1 cellular context compared by ENCODE assay signal in genomic region chr17:75109407-75110236, GRCh38.
TF ChIP-seq lines count a peak whose summit lies in the region.

TSS of gene ARMC7 (plus strand) at chr17:75109969. CDS start at chr17:75110289, 320 bp downstream.

TF ChIP-seq in HepG2, 621 proteins besides CTCF, POLR2A, EP300 and RAD21 (continued from another document and continues in another):
- TF ChIP-seq ZNF646 (CRISPR knock-in tag; IDR thresholded peaks at IDR 0.05) (0 out of 2 replicates have a peak, but pooled peaks have one; percentile 16), BCLAF1 (IDR thresholded peaks at IDR 0.05) (no peak), ZUFSP (CRISPR knock-in tag; IDR thresholded peaks at IDR 0.05; ENCODE audit: borderline replicate concordance) (no peak), YEATS4 (CRISPR knock-in tag; IDR thresholded peaks at IDR 0.05; ENCODE audit: borderline replicate concordance) (peak; percentile 17; the same call in 1 of the 2 replicates), SOX5 (CRISPR knock-in tag; IDR thresholded peaks at IDR 0.05; ENCODE audit: borderline replicate concordance) (0 out of 2 replicates have a peak, but pooled peaks have one; percentile 12), NR2F2 (IDR thresholded peaks at IDR 0.05; ENCODE audit: borderline replicate concordance, low read depth) (no peak), SIX1 (CRISPR knock-in tag; IDR thresholded peaks at IDR 0.05; ENCODE audit: borderline replicate concordance) (no peak), MEF2D (CRISPR knock-in tag; IDR thresholded peaks at IDR 0.05) (peak; percentile 66; the same call in 1 of the 2 replicates), ZNF3 (CRISPR knock-in tag; IDR thresholded peaks at IDR 0.05) (no peak), ZNF318 (CRISPR knock-in tag; IDR thresholded peaks at IDR 0.05) (no peak), ARID2 (CRISPR knock-in tag; IDR thresholded peaks at IDR 0.05; ENCODE audit: borderline replicate concordance) (no peak), NR3C1 (CRISPR knock-in tag; IDR thresholded peaks at IDR 0.05) (peak; percentile 85; the same call in 1 of the 2 replicates), FOXA1 (IDR thresholded peaks at IDR 0.05) (no peak), FOXA1 (CRISPR knock-in tag; IDR thresholded peaks at IDR 0.05) (0 out of 2 replicates have a peak, but pooled peaks have one; percentile 5), YY1 (IDR thresholded peaks at IDR 0.05; ENCODE audit: insufficient read depth, insufficient replicate concordance, low read depth, low read length) (peak; percentile 67), ZBTB3 (CRISPR knock-in tag; IDR thresholded peaks at IDR 0.05; ENCODE audit: borderline replicate concordance, low read depth) (no peak), PAXIP1 (CRISPR knock-in tag; conservative IDR thresholded peaks at IDR 0.05) (peak; percentile 32; the same call in 1 of the 2 replicates), ZNF556 (CRISPR knock-in tag; IDR thresholded peaks at IDR 0.05; ENCODE audit: borderline replicate concordance) (no peak), MEIS2 (CRISPR knock-in tag; IDR thresholded peaks at IDR 0.05) (peak; percentile 85), CREB3 (CRISPR knock-in tag; IDR thresholded peaks at IDR 0.05) (no peak), ZEB1 (IDR thresholded peaks at IDR 0.05; ENCODE audit: insufficient replicate concordance, low read depth) (peak; percentile 41), MXI1 (IDR thresholded peaks at IDR 0.05; ENCODE audit: borderline replicate concordance, low read depth, low read length) (peak; percentile 63; the same call in 1 of the 3 replicates)
- TF ChIP-seq, protein P1, sequence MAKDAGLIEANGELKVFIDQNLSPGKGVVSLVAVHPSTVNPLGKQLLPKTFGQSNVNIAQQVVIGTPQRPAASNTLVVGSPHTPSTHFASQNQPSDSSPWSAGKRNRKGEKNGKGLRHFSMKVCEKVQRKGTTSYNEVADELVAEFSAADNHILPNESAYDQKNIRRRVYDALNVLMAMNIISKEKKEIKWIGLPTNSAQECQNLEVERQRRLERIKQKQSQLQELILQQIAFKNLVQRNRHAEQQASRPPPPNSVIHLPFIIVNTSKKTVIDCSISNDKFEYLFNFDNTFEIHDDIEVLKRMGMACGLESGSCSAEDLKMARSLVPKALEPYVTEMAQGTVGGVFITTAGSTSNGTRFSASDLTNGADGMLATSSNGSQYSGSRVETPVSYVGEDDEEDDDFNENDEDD (CRISPR knock-in tag; IDR thresholded peaks at IDR 0.05; ENCODE audit: borderline replicate concordance) = peak; percentile 77; the same call in 1 of the 2 replicates
- TF ChIP-seq, protein P2, sequence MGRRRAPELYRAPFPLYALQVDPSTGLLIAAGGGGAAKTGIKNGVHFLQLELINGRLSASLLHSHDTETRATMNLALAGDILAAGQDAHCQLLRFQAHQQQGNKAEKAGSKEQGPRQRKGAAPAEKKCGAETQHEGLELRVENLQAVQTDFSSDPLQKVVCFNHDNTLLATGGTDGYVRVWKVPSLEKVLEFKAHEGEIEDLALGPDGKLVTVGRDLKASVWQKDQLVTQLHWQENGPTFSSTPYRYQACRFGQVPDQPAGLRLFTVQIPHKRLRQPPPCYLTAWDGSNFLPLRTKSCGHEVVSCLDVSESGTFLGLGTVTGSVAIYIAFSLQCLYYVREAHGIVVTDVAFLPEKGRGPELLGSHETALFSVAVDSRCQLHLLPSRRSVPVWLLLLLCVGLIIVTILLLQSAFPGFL (CRISPR knock-in tag; IDR thresholded peaks at IDR 0.05) = no peak
